5 cellular contexts compared by ENCODE assay signal in genomic region chr3:169162107-169162506, GRCh38.
"Had no signal": no experiment of that assay in that cellular context is flagged by ENCODE, and none has a peak within 500 bp of the region (broad histone marks: within the 10 kb centered on the region; RNA-seq: fewer than 3 reads in every experiment).

No MANE protein-coding gene starts in this region.

- H3K9ac ChIP-seq: GM23248 had no signal

- H3K27ac ChIP-seq: GM23248 had no signal

- DNase-seq: GM23248, GOT3, H7, HCEC 1CT, KBM-7 had no signal

- H3K4me3 ChIP-seq: GM23248 had no signal

- H2AFZ ChIP-seq: GM23248 had no signal
